In genomic region chr12:21617030-21617429, GRCh38 we compare ENCODE assay signal across 24 cellular contexts. TPM values are rescaled to one million over a fixed set of nuclear protein-coding genes. Genes with fewer than 3 reads are reported as not detected.
"Had no signal": no experiment of that assay in that cellular context is flagged by ENCODE, and none has a peak within 500 bp of the region (broad histone marks: within the 10 kb centered on the region; RNA-seq: fewer than 3 reads in every experiment).

No MANE protein-coding gene starts in this region.

- H3K4me1 ChIP-seq: ascending aorta had no signal

- H3K36me3 Mint-ChIP-seq: natural killer cell had no signal

- FAIRE-seq: islet of Langerhans, pancreas, small intestine, TTC549 had no signal

- H3K9me3 Mint-ChIP-seq: central memory CD8-positive, alpha-beta T cell; natural killer cell had no signal

- H3K27ac ChIP-seq: ascending aorta, coronary artery, neutrophil, pancreas, right lobe of liver, thoracic aorta, upper lobe of left lung had no signal

- H3K4me3 ChIP-seq: ascending aorta, coronary artery, pancreas, right lobe of liver, thoracic aorta, upper lobe of left lung had no signal

- H3K36me3 ChIP-seq: ascending aorta, neutrophil, pancreas, right lobe of liver, thoracic aorta, upper lobe of left lung had no signal

- H3K27me3 ChIP-seq: ascending aorta, neutrophil, pancreas, right lobe of liver, upper lobe of left lung had no signal

- DNase-seq: activated CD4-positive, alpha-beta T cell treated with anti-CD3 and anti-CD28 coated beads for 4 hours; erythroblast; foreskin melanocyte; glutamatergic neuron; hippocampal formation; left cardiac atrium; mesendoderm; natural killer cell; pancreas; right lobe of liver; small intestine; stimulated activated CD4-positive, alpha-beta T cell treated with anti-CD3 and anti-CD28 coated beads, Interleukin-15, amount 100 ng/mL, for 24 hours; stimulated activated CD4-positive, alpha-beta T cell treated with anti-CD3 and anti-CD28 coated beads, Interleukin-4, amount 100 ng/mL, for 1 hour had no signal

- H3K9me3 ChIP-seq: ascending aorta, neutrophil, pancreas, right lobe of liver, thoracic aorta, upper lobe of left lung had no signal

- H3K27me3 Mint-ChIP-seq: central memory CD8-positive, alpha-beta T cell had no signal

- H3K4me3 Mint-ChIP-seq: central memory CD8-positive, alpha-beta T cell; natural killer cell had no signal

- H3K27ac Mint-ChIP-seq: natural killer cell had no signal

RNA-seq across cellular contexts. Expression of gene GYS2, which starts 12.4 kb away (rescaled TPM):
- total RNA-seq: activated CD8-positive, alpha-beta memory T cell treated with anti-CD3 and anti-CD28 coated beads for 36 hours; ascending aorta; lower leg skin; mucosa of gallbladder; natural killer cell; pancreas; thoracic aorta had no signal
- polyA plus RNA-seq: pancreas had no signal
